Comparison of ENCODE assay signal across 1 cellular context in genomic region chr7:17374654-17375053, GRCh38.
TF ChIP-seq lines count a peak whose summit lies in the region.

No MANE protein-coding gene starts in this region.

TF ChIP-seq in GM23338, 12 proteins besides CTCF, POLR2A, EP300 and RAD21:
- no peak for TF ChIP-seq ZNF462 (CRISPR knock-in tag; IDR thresholded peaks at IDR 0.05)
- TF ChIP-seq, protein P1, sequence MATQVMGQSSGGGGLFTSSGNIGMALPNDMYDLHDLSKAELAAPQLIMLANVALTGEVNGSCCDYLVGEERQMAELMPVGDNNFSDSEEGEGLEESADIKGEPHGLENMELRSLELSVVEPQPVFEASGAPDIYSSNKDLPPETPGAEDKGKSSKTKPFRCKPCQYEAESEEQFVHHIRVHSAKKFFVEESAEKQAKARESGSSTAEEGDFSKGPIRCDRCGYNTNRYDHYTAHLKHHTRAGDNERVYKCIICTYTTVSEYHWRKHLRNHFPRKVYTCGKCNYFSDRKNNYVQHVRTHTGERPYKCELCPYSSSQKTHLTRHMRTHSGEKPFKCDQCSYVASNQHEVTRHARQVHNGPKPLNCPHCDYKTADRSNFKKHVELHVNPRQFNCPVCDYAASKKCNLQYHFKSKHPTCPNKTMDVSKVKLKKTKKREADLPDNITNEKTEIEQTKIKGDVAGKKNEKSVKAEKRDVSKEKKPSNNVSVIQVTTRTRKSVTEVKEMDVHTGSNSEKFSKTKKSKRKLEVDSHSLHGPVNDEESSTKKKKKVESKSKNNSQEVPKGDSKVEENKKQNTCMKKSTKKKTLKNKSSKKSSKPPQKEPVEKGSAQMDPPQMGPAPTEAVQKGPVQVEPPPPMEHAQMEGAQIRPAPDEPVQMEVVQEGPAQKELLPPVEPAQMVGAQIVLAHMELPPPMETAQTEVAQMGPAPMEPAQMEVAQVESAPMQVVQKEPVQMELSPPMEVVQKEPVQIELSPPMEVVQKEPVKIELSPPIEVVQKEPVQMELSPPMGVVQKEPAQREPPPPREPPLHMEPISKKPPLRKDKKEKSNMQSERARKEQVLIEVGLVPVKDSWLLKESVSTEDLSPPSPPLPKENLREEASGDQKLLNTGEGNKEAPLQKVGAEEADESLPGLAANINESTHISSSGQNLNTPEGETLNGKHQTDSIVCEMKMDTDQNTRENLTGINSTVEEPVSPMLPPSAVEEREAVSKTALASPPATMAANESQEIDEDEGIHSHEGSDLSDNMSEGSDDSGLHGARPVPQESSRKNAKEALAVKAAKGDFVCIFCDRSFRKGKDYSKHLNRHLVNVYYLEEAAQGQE (IDR thresholded peaks at IDR 0.05; ENCODE audit: unreplicated experiment), result no peak
- no peak for TF ChIP-seq EZH2 (IDR thresholded peaks at IDR 0.05; ENCODE audit: low read depth, unreplicated experiment)
- TF ChIP-seq ZNF114 (CRISPR knock-in tag; IDR thresholded peaks at IDR 0.05), result no peak
